14 cellular contexts compared by ENCODE assay signal in genomic region chr12:106240821-106241220, GRCh38. TPM values are rescaled to one million over a fixed set of nuclear protein-coding genes. Genes with fewer than 3 reads are reported as not detected.
DNase-seq lines count a peak whose midpoint lies in the region; ATAC-seq and TF ChIP-seq lines count a peak whose summit lies in the region.
"Had no signal": no experiment of that assay in that cellular context is flagged by ENCODE, and none has a peak within 500 bp of the region (broad histone marks: within the 10 kb centered on the region; RNA-seq: fewer than 3 reads in every experiment).

No MANE protein-coding gene starts in this region.

- no peaks in the 10 kb centered on the region for H3K9me3 ChIP-seq in right atrium auricular region
- H3K9me3 ChIP-seq in esophagus muscularis mucosa = no peaks in the 10 kb centered on the region
- no peaks in the 10 kb centered on the region for H3K9me3 ChIP-seq in neutrophil

- no peak overlapping the region for H2AFZ ChIP-seq in GM23338
- H2AFZ ChIP-seq: GM23248 had no signal

- H3K27ac ChIP-seq in right atrium auricular region = no peak overlapping the region
- H3K27ac ChIP-seq in esophagus muscularis mucosa (replicated peaks in 1 of 4) = no peak overlapping the region
- peak overlapping the region; percentile 2 for H3K27ac ChIP-seq in neutrophil
- H3K27ac ChIP-seq in GM23338 (ENCODE audit: low read depth) = no peak overlapping the region
- H3K27ac ChIP-seq: GM23248 had no signal

- no peaks in the 10 kb centered on the region for H3K9me3 Mint-ChIP-seq in GM23338
- H3K9me3 Mint-ChIP-seq: CD4-positive, alpha-beta memory T cell; H9 had no signal

- peaks cover 9% of the 10 kb centered on the region for H3K4me1 Mint-ChIP-seq in GM23338

- no peak for TF ChIP-seq EP300 in esophagus muscularis mucosa (IDR thresholded peaks at IDR 0.05)

- H3K36me3 Mint-ChIP-seq in GM23338 (ENCODE audit: low read depth) = peaks cover 43% of the 10 kb centered on the region

- no peaks in the 10 kb centered on the region for H3F3A ChIP-seq in GM23338 (replicated peaks; ENCODE audit: low read depth)

- peak; percentile 54 for DNase-seq in right atrium auricular region (ENCODE audit: low spot score)
- no peak for DNase-seq in left ventricle myocardium superior
- DNase-seq in esophagus muscularis mucosa (ENCODE audit: extremely low spot score) = peak; percentile 79
- no peak for DNase-seq in DMS53 (lab: John Stamatoyannopoulos, UW)
- no peak for DNase-seq in GM23338 (ENCODE audit: low spot score)
- DNase-seq: C1 segment of cervical spinal cord; Calu3; CD4-positive, alpha-beta memory T cell; COR-L47; DND-41; GM23248; H9 had no signal

- no peaks in the 10 kb centered on the region for H3K9me2 ChIP-seq in GM23338 (ENCODE audit: insufficient read depth)

- intact Hi-C loops in left ventricle myocardium superior (cut with micrococcal nuclease) = no loop called here
- intact Hi-C loops in esophagus muscularis mucosa (cut with DNase I) = no loop called here

- ATAC-seq in left ventricle myocardium superior (no peak), GM23338 (no peak)
- ATAC-seq: HCT116 had no signal

- H3K79me2 ChIP-seq in GM23338 (replicated peaks; ENCODE audit: insufficient read depth) = peaks cover 31% of the 10 kb centered on the region

- TF ChIP-seq CTCF in right atrium auricular region (IDR thresholded peaks at IDR 0.05) = no peak
- no peak for TF ChIP-seq CTCF in esophagus muscularis mucosa (IDR thresholded peaks at IDR 0.05)
- TF ChIP-seq CTCF in neutrophil (IDR thresholded peaks at IDR 0.05) = no peak
- no peak for TF ChIP-seq CTCF in GM23338 (conservative IDR thresholded peaks at IDR 0.05; ENCODE audit: low read depth in 2 of 2)

- no peak for TF ChIP-seq POLR2A in esophagus muscularis mucosa (IDR thresholded peaks at IDR 0.05; ENCODE audit: low read depth)

- peaks cover 0 to 38% of the 10 kb centered on the region in 2 donors for H3K4me1 ChIP-seq in right atrium auricular region
- H3K4me1 ChIP-seq in esophagus muscularis mucosa = peaks cover 29 to 37% (median 32%) of the 10 kb centered on the region in 4 donors
- H3K4me1 ChIP-seq in neutrophil (ENCODE audit: control insufficient read depth in 1 of 2, insufficient read depth in 1 of 2, low read depth in 1 of 2, low read length in 1 of 2) = peaks cover 51 to 58% of the 10 kb centered on the region in 2 experiments
- 0 out of 2 replicates have a peak, but pooled peaks cover 2% of the 10 kb centered on the region for H3K4me1 ChIP-seq in GM23338 (ENCODE audit: insufficient read depth)

- H3K27me3 Mint-ChIP-seq in GM23338 (ENCODE audit: insufficient read depth, low read depth, poor library complexity) = peaks cover 8% of the 10 kb centered on the region
- H3K27me3 Mint-ChIP-seq: CD4-positive, alpha-beta memory T cell had no signal

- H3K27me3 ChIP-seq in right atrium auricular region = no peaks in the 10 kb centered on the region
- no peaks in the 10 kb centered on the region for H3K27me3 ChIP-seq in esophagus muscularis mucosa
- no peaks in the 10 kb centered on the region for H3K27me3 ChIP-seq in neutrophil
- no peaks in the 10 kb centered on the region for H3K27me3 ChIP-seq in GM23338 (ENCODE audit: insufficient read depth)

- no peak overlapping the region for H3K4me2 ChIP-seq in GM23338

- H3K4me3 ChIP-seq in right atrium auricular region (no peak overlapping the region), esophagus muscularis mucosa (no peak overlapping the region), neutrophil (ENCODE audit: low read depth in 1 of 2, low read length in 1 of 2) (no peak overlapping the region), GM23338 (no peak overlapping the region)
- H3K4me3 ChIP-seq: GM23248 had no signal

- H3K36me3 ChIP-seq in right atrium auricular region (peaks cover 26% of the 10 kb centered on the region), esophagus muscularis mucosa (peaks cover 17 to 40% (median 26%) of the 10 kb centered on the region in 4 donors), neutrophil (peaks cover 69% of the 10 kb centered on the region), GM23338 (ENCODE audit: insufficient read depth) (peaks cover 5% of the 10 kb centered on the region; the same call in 1 of the 2 replicates)

- H3K27ac Mint-ChIP-seq in GM23338 = no peak overlapping the region
- H3K27ac Mint-ChIP-seq: CD4-positive, alpha-beta memory T cell; H9 had no signal

- peaks cover 10% of the 10 kb centered on the region; the same call in 1 of the 2 replicates for H4K20me1 ChIP-seq in GM23338 (replicated peaks; ENCODE audit: insufficient read depth)

- no peak overlapping the region for H3K4me3 Mint-ChIP-seq in GM23338
- H3K4me3 Mint-ChIP-seq: CD4-positive, alpha-beta memory T cell; H9 had no signal

TF ChIP-seq in GM23338, 12 proteins besides CTCF, POLR2A, EP300 and RAD21 (continues in another document):
- TF ChIP-seq REST (IDR thresholded peaks at IDR 0.05; ENCODE audit: unreplicated experiment) = no peak

RNA-seq across cellular contexts. Expression of gene CKAP4, which starts 7.0 kb away (rescaled TPM):
- 10 to 100 TPM; 50.1 to 56.8 TPM for total RNA-seq in right atrium auricular region
- 37.5 TPM for total RNA-seq in left ventricle myocardium superior
- 10 to 100 TPM; 28.7 to 51.6 (median 38.8) TPM for total RNA-seq in esophagus muscularis mucosa
- 54.8 and 58.8 TPM in 2 replicates for total RNA-seq in GM23338 (2014; rRNA removed; shearing (Covaris generic))
- polyA plus RNA-seq in GM23338 (2016; fragmentation: Nextera tagmentation; extraction: Ambion mirVana) = 32.3 and 35.2 TPM in 2 replicates

Comparison
In these comparisons a context has a peak if more than half of its experiments do, and no peak if none do; other contexts are left out.
1. DNase-seq: peak in right atrium auricular region (single experiment) and esophagus muscularis mucosa (single experiment); none in left ventricle myocardium superior (single experiment), DMS53 (single experiment) and GM23338 (single experiment).